In genomic region chr12:10718279-10718821, GRCh38 we compare ENCODE assay signal across 1 cellular context.
TF ChIP-seq lines count a peak whose summit lies in the region.

No MANE protein-coding gene starts in this region.

TF ChIP-seq in HEK293, 187 proteins besides CTCF, POLR2A, EP300 and RAD21 (continued from another document):
- TF ChIP-seq ZNF585B (tag by site-specific recombination; IDR thresholded peaks at IDR 0.05) = no peak
- TF ChIP-seq ZNF785 (tag by site-specific recombination; IDR thresholded peaks at IDR 0.05) = no peak
- peak; percentile 30; the same call in 1 of the 2 replicates for TF ChIP-seq ZXDB (tag by site-specific recombination; IDR thresholded peaks at IDR 0.05)
- TF ChIP-seq GFI1B (tag by site-specific recombination; IDR thresholded peaks at IDR 0.05) = peak; percentile 88
- peak; percentile 18 for TF ChIP-seq WT1 (tag by site-specific recombination; IDR thresholded peaks at IDR 0.05)
- TF ChIP-seq FEZF1 (tag by site-specific recombination; IDR thresholded peaks at IDR 0.05) = no peak; the same call in 1 of the 2 replicates
- no peak for TF ChIP-seq ZNF311 (tag by site-specific recombination; IDR thresholded peaks at IDR 0.05; ENCODE audit: borderline replicate concordance)
- TF ChIP-seq KLF10 (tag by site-specific recombination; IDR thresholded peaks at IDR 0.05) = no peak
- TF ChIP-seq ZNF391 (tag by site-specific recombination; IDR thresholded peaks at IDR 0.05; ENCODE audit: borderline replicate concordance, low read depth) = no peak
- no peak for TF ChIP-seq ZBTB7A (tag by site-specific recombination; IDR thresholded peaks at IDR 0.05; ENCODE audit: low read depth)
- no peak for TF ChIP-seq ZNF133 (tag by site-specific recombination; IDR thresholded peaks at IDR 0.05)
- TF ChIP-seq PATZ1 (tag by site-specific recombination; IDR thresholded peaks at IDR 0.05) = peak; percentile 46; the same call in 1 of the 2 replicates
- no peak for TF ChIP-seq IKZF3 (tag by site-specific recombination; IDR thresholded peaks at IDR 0.05)
- no peak for TF ChIP-seq ZNF843 (tag by site-specific recombination; IDR thresholded peaks at IDR 0.05)
- no peak for TF ChIP-seq ZNF184 (tag by site-specific recombination; IDR thresholded peaks at IDR 0.05)
- TF ChIP-seq ZBTB17 (tag by site-specific recombination; IDR thresholded peaks at IDR 0.05) = peak; percentile 12; the same call in 1 of the 2 replicates
- TF ChIP-seq PRDM1 (tag by site-specific recombination; IDR thresholded peaks at IDR 0.05) = no peak
- TF ChIP-seq ZNF600 (tag by site-specific recombination; IDR thresholded peaks at IDR 0.05) = 0 out of 2 replicates have a peak, but pooled peaks have one; percentile 44
- TF ChIP-seq ZSCAN16 (tag by site-specific recombination; IDR thresholded peaks at IDR 0.05) = peak; percentile 99
- TF ChIP-seq ZNF561 (tag by site-specific recombination; IDR thresholded peaks at IDR 0.05; ENCODE audit: borderline replicate concordance) = no peak
- TF ChIP-seq PRDM6 (tag by site-specific recombination; IDR thresholded peaks at IDR 0.05) = peak; percentile 19; the same call in 1 of the 2 replicates
- no peak for TF ChIP-seq OSR2 (tag by site-specific recombination; IDR thresholded peaks at IDR 0.05)
- TF ChIP-seq ZBTB10 (tag by site-specific recombination; IDR thresholded peaks at IDR 0.05) = no peak
- TF ChIP-seq ZFHX2 (tag by site-specific recombination; conservative IDR thresholded peaks at IDR 0.05) = no peak
TF ChIP-seq in HEK293: peak in this region for 8.
